In the genomic region with DNA sequence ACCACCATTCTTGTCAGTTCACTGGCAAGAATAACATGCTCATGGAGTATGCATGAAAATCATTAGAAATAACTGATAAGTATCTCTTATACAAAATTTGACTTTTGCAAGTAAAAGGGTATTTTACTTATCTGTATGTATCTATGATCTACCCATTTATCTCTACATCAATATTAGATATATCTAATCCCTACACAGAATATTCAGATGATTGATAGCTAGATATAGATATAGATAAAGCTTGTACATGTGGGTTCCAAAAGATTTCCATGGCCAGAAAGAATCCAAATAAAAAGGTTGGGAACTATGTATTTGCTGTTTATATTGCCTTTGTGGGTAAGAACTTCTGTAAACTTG, we compare ENCODE assay signal across 12 cellular contexts.
DNase-seq lines count a peak whose midpoint lies in the region; ATAC-seq and TF ChIP-seq lines count a peak whose summit lies in the region.
"Had no signal": no experiment of that assay in that cellular context is flagged by ENCODE, and none has a peak within 500 bp of the region (broad histone marks: within the 10 kb centered on the region; RNA-seq: fewer than 3 reads in every experiment).

No MANE protein-coding gene starts in this region.

- TF ChIP-seq CTCF in breast epithelium (IDR thresholded peaks at IDR 0.05) = no peak
- no peak for TF ChIP-seq CTCF in nephron (IDR thresholded peaks at IDR 0.05; ENCODE audit: unreplicated experiment in 3 of 3)

- H3K4me3 ChIP-seq in right cardiac atrium (ENCODE audit: low read length) (no peak overlapping the region), breast epithelium (no peak overlapping the region), urinary bladder (ENCODE audit: low read depth, low read length) (no peak overlapping the region)

- no peaks in the 10 kb centered on the region for H3K36me3 Mint-ChIP-seq in nephron (ENCODE audit: low read depth)

- intact Hi-C loops in right cardiac atrium (cut with DNase I) = no loop called here
- intact Hi-C loops in Right ventricle myocardium superior (cut with DNase I) = no loop called here
- intact Hi-C loops in breast epithelium (cut with DNase I; ENCODE audit: low total_unique reads) = no loop called here

- H3K36me3 ChIP-seq in breast epithelium (no peaks in the 10 kb centered on the region), urinary bladder (ENCODE audit: insufficient read depth) (no peaks in the 10 kb centered on the region)

- H3K4me3 Mint-ChIP-seq in nephron = no peak overlapping the region
- H3K4me3 Mint-ChIP-seq: neural crest cell had no signal

- peaks cover 69% of the 10 kb centered on the region for H3K4me1 Mint-ChIP-seq in nephron

- H3K27me3 ChIP-seq in right cardiac atrium (ENCODE audit: control insufficient read depth, insufficient read depth) = no peaks in the 10 kb centered on the region
- no peaks in the 10 kb centered on the region for H3K27me3 ChIP-seq in breast epithelium

- no peak for ATAC-seq in right cardiac atrium
- no peak for ATAC-seq in Right ventricle myocardium superior (ENCODE audit: poor library complexity)
- no peak for ATAC-seq in HG03108 (IDR thresholded peaks at IDR 0.05; ENCODE audit: unreplicated experiment)
- ATAC-seq in GM18505 (IDR thresholded peaks at IDR 0.05; ENCODE audit: unreplicated experiment) = no peak

- no peak for TF ChIP-seq POLR2A in breast epithelium (IDR thresholded peaks at IDR 0.05)
- no peak for TF ChIP-seq POLR2A in GM18505 (IDR thresholded peaks at IDR 0.05; ENCODE audit: borderline replicate concordance, extremely low read depth, insufficient read depth, insufficient read length)

- H3K27ac ChIP-seq in right cardiac atrium (ENCODE audit: low read length) (peak overlapping the region; percentile 83), breast epithelium (peak overlapping the region; percentile 87 to 97), urinary bladder (ENCODE audit: low read depth) (peak overlapping the region; percentile 2)
- H3K27ac ChIP-seq: RWPE1 had no signal

- H3K4me1 ChIP-seq in right cardiac atrium (ENCODE audit: control insufficient read depth, insufficient read depth, low read length) = peaks cover 22% of the 10 kb centered on the region
- H3K4me1 ChIP-seq in breast epithelium = peaks cover 5 to 30% of the 10 kb centered on the region in 2 donors
- no peaks in the 10 kb centered on the region for H3K4me1 ChIP-seq in urinary bladder (ENCODE audit: insufficient read depth)

- H3K27ac Mint-ChIP-seq in nephron = peak overlapping the region; percentile 93 to 97 (median 95)

- H3K9me3 ChIP-seq in right cardiac atrium (ENCODE audit: control insufficient read depth, low read length) (no peaks in the 10 kb centered on the region), breast epithelium (no peaks in the 10 kb centered on the region)

- no peak for DNase-seq in right cardiac atrium
- no peak for DNase-seq in Right ventricle myocardium superior
- DNase-seq in breast epithelium (ENCODE audit: low spot score in 2 of 2) = no peak
- DNase-seq in NCI-H2081 treated with DMSO at 0.1 percent for 48 hours (lab: John Stamatoyannopoulos, UW) = no peak
- DNase-seq: caudate nucleus, NCI-H2107 had no signal

- H3K9me3 Mint-ChIP-seq in nephron = no peaks in the 10 kb centered on the region
- H3K9me3 Mint-ChIP-seq: neural crest cell had no signal

- no peaks in the 10 kb centered on the region for H3K27me3 Mint-ChIP-seq in nephron (ENCODE audit: low read depth)

Comparison
In these comparisons a context has a peak if more than half of its experiments do, and no peak if none do; other contexts are left out.
1. H3K27ac ChIP-seq: peak in every context shown above with its lines; median percentile 92 in breast epithelium; 83 in right cardiac atrium; 2 in urinary bladder.